1 cellular context compared by ENCODE assay signal in the genomic region with DNA sequence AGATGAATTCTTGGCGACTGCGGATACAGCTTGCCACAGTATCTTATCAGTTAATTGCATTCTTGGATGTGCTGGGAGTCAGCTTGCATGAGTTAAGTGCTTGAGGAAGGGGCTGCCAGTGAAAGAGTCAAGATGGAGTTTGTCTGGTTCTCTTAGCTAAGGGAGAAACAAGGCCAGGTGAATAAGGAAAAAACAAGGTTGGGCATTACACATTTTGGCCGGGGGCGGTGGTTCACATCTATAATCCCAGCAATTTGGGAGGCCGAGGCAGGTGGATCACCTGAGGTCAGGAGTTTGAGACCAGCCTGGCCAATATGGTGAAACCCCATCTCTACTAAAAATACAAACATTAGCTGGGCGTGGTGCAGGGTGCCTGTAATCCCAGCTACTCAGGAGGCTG. TPM values are rescaled to one million over a fixed set of nuclear protein-coding genes. Genes with fewer than 3 reads are reported as not detected.
"Had no signal": no experiment of that assay in that cellular context is flagged by ENCODE, and none has a peak within 500 bp of the region (broad histone marks: within the 10 kb centered on the region; RNA-seq: fewer than 3 reads in every experiment).

No MANE protein-coding gene starts in this region.

RNA-seq across cellular contexts. Expression of a gene that starts 5.6 kb away (rescaled TPM):
- total RNA-seq: HT-29 had no signal
